25 cellular contexts compared by ENCODE assay signal in genomic region chr5:6274846-6275543, GRCh38.
A peak's percentile ranks its signal among the peaks of the same experiment; 100 is the strongest.
DNase-seq lines count a peak whose midpoint lies in the region; ATAC-seq and TF ChIP-seq lines count a peak whose summit lies in the region.
"Had no signal": no experiment of that assay in that cellular context is flagged by ENCODE, and none has a peak within 500 bp of the region (broad histone marks: within the 10 kb centered on the region; RNA-seq: fewer than 3 reads in every experiment).

No MANE protein-coding gene starts in this region.

- no peak overlapping the region for H3K27ac Mint-ChIP-seq in activated CD4-positive, alpha-beta memory T cell treated with anti-CD3 and anti-CD28 coated beads for 36 hours
- no peak overlapping the region for H3K27ac Mint-ChIP-seq in activated CD4-positive, alpha-beta memory T cell treated with anti-CD3 and anti-CD28 coated beads, Interleukin-2, amount 10 ng/mL, durations not matched to agents 7 days and 5 days
- H3K27ac Mint-ChIP-seq in stimulated activated memory B cell treated with anti-CD40 and anti-IgM and Interleukin-4, amounts not matched to agents 10 μg/mL and 1 μg/mL and 100 μg/mL, for 72 hours, result no peak overlapping the region
- H3K27ac Mint-ChIP-seq in effector memory CD8-positive, alpha-beta T cell, result no peak overlapping the region
- no peak overlapping the region for H3K27ac Mint-ChIP-seq in natural killer cell treated with Interleukin-12 subunit alpha and Interleukin-12 subunit beta and Interleukin-15 and Interleukin-18, amount 100 ng/mL, for 72 hours
- H3K27ac Mint-ChIP-seq: activated naive CD8-positive, alpha-beta T cell; HFFc6; immature natural killer cell had no signal

- no peak for TF ChIP-seq CTCF in KMS-11 (conservative IDR thresholded peaks at IDR 0.05; ENCODE audit: low read depth, low read length)

- no peak overlapping the region for H3K27ac ChIP-seq in KMS-11
- H3K27ac ChIP-seq: coronary artery, heart right ventricle, lower lobe of right lung, upper lobe of left lung had no signal

- no peak overlapping the region for H3K4me3 Mint-ChIP-seq in activated CD4-positive, alpha-beta memory T cell treated with anti-CD3 and anti-CD28 coated beads for 36 hours
- no peak overlapping the region for H3K4me3 Mint-ChIP-seq in activated CD4-positive, alpha-beta memory T cell treated with anti-CD3 and anti-CD28 coated beads, Interleukin-2, amount 10 ng/mL, durations not matched to agents 7 days and 5 days
- H3K4me3 Mint-ChIP-seq in stimulated activated memory B cell treated with anti-CD40 and anti-IgM and Interleukin-4, amounts not matched to agents 10 μg/mL and 1 μg/mL and 100 μg/mL, for 72 hours, result no peak overlapping the region
- no peak overlapping the region for H3K4me3 Mint-ChIP-seq in effector memory CD8-positive, alpha-beta T cell
- H3K4me3 Mint-ChIP-seq in natural killer cell treated with Interleukin-12 subunit alpha and Interleukin-12 subunit beta and Interleukin-15 and Interleukin-18, amount 100 ng/mL, for 72 hours, result no peak overlapping the region
- H3K4me3 Mint-ChIP-seq: activated naive CD8-positive, alpha-beta T cell; brain; HFFc6; immature natural killer cell had no signal

- no peak overlapping the region for H3K9ac ChIP-seq in KMS-11

- peaks cover 10% of the 10 kb centered on the region for H3K27me3 Mint-ChIP-seq in activated CD4-positive, alpha-beta memory T cell treated with anti-CD3 and anti-CD28 coated beads for 36 hours
- no peaks in the 10 kb centered on the region for H3K27me3 Mint-ChIP-seq in activated CD4-positive, alpha-beta memory T cell treated with anti-CD3 and anti-CD28 coated beads, Interleukin-2, amount 10 ng/mL, durations not matched to agents 7 days and 5 days
- peaks cover 8% of the 10 kb centered on the region for H3K27me3 Mint-ChIP-seq in stimulated activated memory B cell treated with anti-CD40 and anti-IgM and Interleukin-4, amounts not matched to agents 10 μg/mL and 1 μg/mL and 100 μg/mL, for 72 hours
- H3K27me3 Mint-ChIP-seq in effector memory CD8-positive, alpha-beta T cell, result peaks cover 17 to 58% of the 10 kb centered on the region in 2 donors
- peaks cover 13 to 16% of the 10 kb centered on the region in 2 donors for H3K27me3 Mint-ChIP-seq in natural killer cell treated with Interleukin-12 subunit alpha and Interleukin-12 subunit beta and Interleukin-15 and Interleukin-18, amount 100 ng/mL, for 72 hours

- H4K20me1 ChIP-seq in KMS-11 (ENCODE audit: insufficient read depth), result no peaks in the 10 kb centered on the region

- CTCF ChIA-PET in activated CD4-positive, alpha-beta memory T cell treated with anti-CD3 and anti-CD28 coated beads for 36 hours (lab: Charles Lee), result no interaction called here
- CTCF ChIA-PET in activated CD4-positive, alpha-beta memory T cell treated with anti-CD3 and anti-CD28 coated beads, Interleukin-2, amount 10 ng/mL, durations not matched to agents 7 days and 5 days (lab: Charles Lee), result no interaction called here

- peaks cover 3% of the 10 kb centered on the region for H3K4me1 Mint-ChIP-seq in activated CD4-positive, alpha-beta memory T cell treated with anti-CD3 and anti-CD28 coated beads for 36 hours (ENCODE audit: low read depth)
- H3K4me1 Mint-ChIP-seq in activated CD4-positive, alpha-beta memory T cell treated with anti-CD3 and anti-CD28 coated beads, Interleukin-2, amount 10 ng/mL, durations not matched to agents 7 days and 5 days, result no peaks in the 10 kb centered on the region
- H3K4me1 Mint-ChIP-seq in stimulated activated memory B cell treated with anti-CD40 and anti-IgM and Interleukin-4, amounts not matched to agents 10 μg/mL and 1 μg/mL and 100 μg/mL, for 72 hours, result peaks cover 10% of the 10 kb centered on the region
- peaks cover 0 to 2% of the 10 kb centered on the region in 2 donors for H3K4me1 Mint-ChIP-seq in effector memory CD8-positive, alpha-beta T cell (ENCODE audit: low read depth in 2 of 2)
- H3K4me1 Mint-ChIP-seq in natural killer cell treated with Interleukin-12 subunit alpha and Interleukin-12 subunit beta and Interleukin-15 and Interleukin-18, amount 100 ng/mL, for 72 hours (ENCODE audit: low read depth in 2 of 2), result no peaks in the 10 kb centered on the region
- H3K4me1 Mint-ChIP-seq: immature natural killer cell had no signal

- H2AFZ ChIP-seq in KMS-11 (ENCODE audit: low read depth), result no peak overlapping the region

- peaks cover 17% of the 10 kb centered on the region for H3K4me1 ChIP-seq in KMS-11 (ENCODE audit: low read depth, poor library complexity, severe bottlenecking)
- H3K4me1 ChIP-seq: heart right ventricle, lower lobe of right lung, upper lobe of left lung had no signal

- no peaks in the 10 kb centered on the region for H3K27me3 ChIP-seq in KMS-11 (ENCODE audit: insufficient read depth, low read depth)
- H3K27me3 ChIP-seq: heart right ventricle, upper lobe of left lung had no signal

- no peaks in the 10 kb centered on the region for H3K36me3 Mint-ChIP-seq in activated CD4-positive, alpha-beta memory T cell treated with anti-CD3 and anti-CD28 coated beads for 36 hours
- no peaks in the 10 kb centered on the region for H3K36me3 Mint-ChIP-seq in activated CD4-positive, alpha-beta memory T cell treated with anti-CD3 and anti-CD28 coated beads, Interleukin-2, amount 10 ng/mL, durations not matched to agents 7 days and 5 days (ENCODE audit: low read depth)
- H3K36me3 Mint-ChIP-seq in stimulated activated memory B cell treated with anti-CD40 and anti-IgM and Interleukin-4, amounts not matched to agents 10 μg/mL and 1 μg/mL and 100 μg/mL, for 72 hours, result peaks cover 6% of the 10 kb centered on the region
- no peaks in the 10 kb centered on the region for H3K36me3 Mint-ChIP-seq in effector memory CD8-positive, alpha-beta T cell (ENCODE audit: insufficient read depth)
- H3K36me3 Mint-ChIP-seq in natural killer cell treated with Interleukin-12 subunit alpha and Interleukin-12 subunit beta and Interleukin-15 and Interleukin-18, amount 100 ng/mL, for 72 hours, result no peaks in the 10 kb centered on the region
- H3K36me3 Mint-ChIP-seq: activated naive CD8-positive, alpha-beta T cell; brain; immature natural killer cell had no signal

- intact Hi-C loops in activated CD4-positive, alpha-beta memory T cell treated with anti-CD3 and anti-CD28 coated beads for 36 hours (cut with micrococcal nuclease), result no loop called here

- H3K36me3 ChIP-seq in KMS-11 (ENCODE audit: insufficient read depth), result no peaks in the 10 kb centered on the region
- H3K36me3 ChIP-seq: heart right ventricle, lower lobe of right lung, upper lobe of left lung had no signal

- peak; percentile 46 for ATAC-seq in GM21723 (IDR thresholded peaks at IDR 0.05; ENCODE audit: unreplicated experiment)
- ATAC-seq in stimulated activated memory B cell treated with anti-CD40 and anti-IgM and Interleukin-4, amounts not matched to agents 10 μg/mL and 1 μg/mL and 100 μg/mL, for 72 hours, result peak; percentile 24
- ATAC-seq in effector memory CD8-positive, alpha-beta T cell (replicated peaks), result no peak
- no peak for ATAC-seq in natural killer cell treated with Interleukin-12 subunit alpha and Interleukin-12 subunit beta and Interleukin-15 and Interleukin-18, amount 100 ng/mL, for 72 hours
- ATAC-seq: activated CD4-positive, CD25-positive, alpha-beta regulatory T cell treated with anti-CD3 and anti-CD28 coated beads, Interleukin-2, amount 50 U/mL, for 24 hours; lower lobe of right lung had no signal

- POLR2A ChIA-PET in activated CD4-positive, alpha-beta memory T cell treated with anti-CD3 and anti-CD28 coated beads for 36 hours (lab: Charles Lee), result no interaction called here
- POLR2A ChIA-PET in activated CD4-positive, alpha-beta memory T cell treated with anti-CD3 and anti-CD28 coated beads, Interleukin-2, amount 10 ng/mL, durations not matched to agents 7 days and 5 days (lab: Charles Lee), result no interaction called here

- no peaks in the 10 kb centered on the region for H3K79me2 ChIP-seq in KMS-11 (ENCODE audit: insufficient read depth, low read depth)

- DNase-seq in activated CD4-positive, alpha-beta memory T cell treated with anti-CD3 and anti-CD28 coated beads for 36 hours, result peak; percentile 41
- DNase-seq in activated CD4-positive, alpha-beta memory T cell treated with anti-CD3 and anti-CD28 coated beads, Interleukin-2, amount 10 ng/mL, durations not matched to agents 7 days and 5 days, result no peak
- DNase-seq in effector memory CD8-positive, alpha-beta T cell, result no peak
- no peak for DNase-seq in natural killer cell treated with Interleukin-12 subunit alpha and Interleukin-12 subunit beta and Interleukin-15 and Interleukin-18, amount 100 ng/mL, for 72 hours (ENCODE audit: low spot score)
- no peak for DNase-seq in AG08396 (ENCODE audit: low spot score)
- DNase-seq: activated T-cell treated with anti-CD3 and anti-CD28 coated beads for 4 hours; DMS153; heart right ventricle; HFFc6; immature natural killer cell; KG1; lower lobe of right lung; NCI-H1092; NCI-H524 treated with DMSO at 0.1 percent for 48 hours; occipital lobe; OCI-M1; stimulated activated naive CD4-positive, alpha-beta T cell treated with Interleukin-2 at 50 U/mL for 16 hours; upper lobe of left lung had no signal

- H3K4me2 ChIP-seq in KMS-11, result 0 out of 2 replicates have a peak overlapping the region, but pooled peaks have one; percentile 2

- no peak overlapping the region for H3K4me3 ChIP-seq in KMS-11 (IDR thresholded peaks at IDR 0.05; ENCODE audit: insufficient read depth, low read depth, low read length)
- H3K4me3 ChIP-seq: coronary artery, heart right ventricle, lower lobe of right lung, upper lobe of left lung had no signal

- H3K9me3 Mint-ChIP-seq in activated CD4-positive, alpha-beta memory T cell treated with anti-CD3 and anti-CD28 coated beads for 36 hours, result no peaks in the 10 kb centered on the region
- H3K9me3 Mint-ChIP-seq in activated CD4-positive, alpha-beta memory T cell treated with anti-CD3 and anti-CD28 coated beads, Interleukin-2, amount 10 ng/mL, durations not matched to agents 7 days and 5 days, result no peaks in the 10 kb centered on the region
- no peaks in the 10 kb centered on the region for H3K9me3 Mint-ChIP-seq in stimulated activated memory B cell treated with anti-CD40 and anti-IgM and Interleukin-4, amounts not matched to agents 10 μg/mL and 1 μg/mL and 100 μg/mL, for 72 hours
- no peaks in the 10 kb centered on the region for H3K9me3 Mint-ChIP-seq in effector memory CD8-positive, alpha-beta T cell
- peaks cover 8% of the 10 kb centered on the region for H3K9me3 Mint-ChIP-seq in natural killer cell treated with Interleukin-12 subunit alpha and Interleukin-12 subunit beta and Interleukin-15 and Interleukin-18, amount 100 ng/mL, for 72 hours

Comparison
In these comparisons a context has a peak if more than half of its experiments do, and no peak if none do; other contexts are left out.
1. ATAC-seq: peak in GM21723 (single experiment) and stimulated activated memory B cell treated with anti-CD40 and anti-IgM and Interleukin-4, amounts not matched to agents 10 μg/mL and 1 μg/mL and 100 μg/mL, for 72 hours (single experiment); none in effector memory CD8-positive, alpha-beta T cell (single experiment) and natural killer cell treated with Interleukin-12 subunit alpha and Interleukin-12 subunit beta and Interleukin-15 and Interleukin-18, amount 100 ng/mL, for 72 hours (0 of 2).